ENCODE assay signal across 1 cellular context in genomic region chr19:42254083-42254849, GRCh38.
A peak's percentile ranks its signal among the peaks of the same experiment; 100 is the strongest.
TF ChIP-seq lines count a peak whose summit lies in the region.

No MANE protein-coding gene starts in this region.

TF ChIP-seq in HEK293, 187 proteins besides CTCF, POLR2A, EP300 and RAD21 (continued from another document):
- TF ChIP-seq, protein P1, sequence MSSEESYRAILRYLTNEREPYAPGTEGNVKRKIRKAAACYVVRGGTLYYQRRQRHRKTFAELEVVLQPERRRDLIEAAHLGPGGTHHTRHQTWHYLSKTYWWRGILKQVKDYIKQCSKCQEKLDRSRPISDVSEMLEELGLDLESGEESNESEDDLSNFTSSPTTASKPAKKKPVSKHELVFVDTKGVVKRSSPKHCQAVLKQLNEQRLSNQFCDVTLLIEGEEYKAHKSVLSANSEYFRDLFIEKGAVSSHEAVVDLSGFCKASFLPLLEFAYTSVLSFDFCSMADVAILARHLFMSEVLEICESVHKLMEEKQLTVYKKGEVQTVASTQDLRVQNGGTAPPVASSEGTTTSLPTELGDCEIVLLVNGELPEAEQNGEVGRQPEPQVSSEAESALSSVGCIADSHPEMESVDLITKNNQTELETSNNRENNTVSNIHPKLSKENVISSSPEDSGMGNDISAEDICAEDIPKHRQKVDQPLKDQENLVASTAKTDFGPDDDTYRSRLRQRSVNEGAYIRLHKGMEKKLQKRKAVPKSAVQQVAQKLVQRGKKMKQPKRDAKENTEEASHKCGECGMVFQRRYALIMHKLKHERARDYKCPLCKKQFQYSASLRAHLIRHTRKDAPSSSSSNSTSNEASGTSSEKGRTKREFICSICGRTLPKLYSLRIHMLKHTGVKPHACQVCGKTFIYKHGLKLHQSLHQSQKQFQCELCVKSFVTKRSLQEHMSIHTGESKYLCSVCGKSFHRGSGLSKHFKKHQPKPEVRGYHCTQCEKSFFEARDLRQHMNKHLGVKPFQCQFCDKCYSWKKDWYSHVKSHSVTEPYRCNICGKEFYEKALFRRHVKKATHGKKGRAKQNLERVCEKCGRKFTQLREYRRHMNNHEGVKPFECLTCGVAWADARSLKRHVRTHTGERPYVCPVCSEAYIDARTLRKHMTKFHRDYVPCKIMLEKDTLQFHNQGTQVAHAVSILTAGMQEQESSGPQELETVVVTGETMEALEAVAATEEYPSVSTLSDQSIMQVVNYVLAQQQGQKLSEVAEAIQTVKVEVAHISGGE (tag by site-specific recombination; conservative IDR thresholded peaks at IDR 0.05; ENCODE audit: low read depth), result peak; percentile 40
- TF ChIP-seq, protein P2, sequence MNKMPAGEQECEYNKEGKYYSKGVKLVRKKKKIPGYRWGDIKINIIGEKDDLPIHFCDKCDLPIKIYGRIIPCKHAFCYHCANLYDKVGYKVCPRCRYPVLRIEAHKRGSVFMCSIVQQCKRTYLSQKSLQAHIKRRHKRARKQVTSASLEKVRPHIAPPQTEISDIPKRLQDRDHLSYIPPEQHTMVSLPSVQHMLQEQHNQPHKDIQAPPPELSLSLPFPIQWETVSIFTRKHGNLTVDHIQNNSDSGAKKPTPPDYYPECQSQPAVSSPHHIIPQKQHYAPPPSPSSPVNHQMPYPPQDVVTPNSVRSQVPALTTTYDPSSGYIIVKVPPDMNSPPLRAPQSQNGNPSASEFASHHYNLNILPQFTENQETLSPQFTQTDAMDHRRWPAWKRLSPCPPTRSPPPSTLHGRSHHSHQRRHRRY (tag by site-specific recombination; IDR thresholded peaks at IDR 0.05), result no peak
- TF ChIP-seq KLF7 (tag by site-specific recombination; IDR thresholded peaks at IDR 0.05; ENCODE audit: borderline replicate concordance) (peak; percentile 46; the same call in 1 of the 2 replicates), SP7 (tag by site-specific recombination; IDR thresholded peaks at IDR 0.05) (0 out of 2 replicates have a peak, but pooled peaks have one; percentile 44), ZNF19 (tag by site-specific recombination; IDR thresholded peaks at IDR 0.05; ENCODE audit: low read depth) (no peak), ZNF629 (tag by site-specific recombination; IDR thresholded peaks at IDR 0.05) (0 out of 2 replicates have a peak, but pooled peaks have one; percentile 29), ZNF16 (tag by site-specific recombination; IDR thresholded peaks at IDR 0.05; ENCODE audit: low read depth) (no peak), ZNF529 (tag by site-specific recombination; IDR thresholded peaks at IDR 0.05; ENCODE audit: insufficient replicate concordance) (no peak), ZNF776 (tag by site-specific recombination; IDR thresholded peaks at IDR 0.05; ENCODE audit: borderline replicate concordance) (no peak), ZNF239 (tag by site-specific recombination; IDR thresholded peaks at IDR 0.05) (no peak), ZNF138 (tag by site-specific recombination; IDR thresholded peaks at IDR 0.05; ENCODE audit: borderline replicate concordance) (no peak), ZFP41 (tag by site-specific recombination; IDR thresholded peaks at IDR 0.05; ENCODE audit: borderline replicate concordance) (no peak), ZNF792 (tag by site-specific recombination; IDR thresholded peaks at IDR 0.05) (no peak), ZNF223 (tag by site-specific recombination; IDR thresholded peaks at IDR 0.05) (0 out of 2 replicates have a peak, but pooled peaks have one; percentile 40), ZBTB17 (tag by site-specific recombination; IDR thresholded peaks at IDR 0.05) (peak; percentile 47), ZNF48 (tag by site-specific recombination; IDR thresholded peaks at IDR 0.05) (no peak), PRDM4 (tag by site-specific recombination; IDR thresholded peaks at IDR 0.05) (0 out of 2 replicates have a peak, but pooled peaks have one; percentile 44), ZNF747 (tag by site-specific recombination; IDR thresholded peaks at IDR 0.05) (no peak), FEZF1 (tag by site-specific recombination; IDR thresholded peaks at IDR 0.05) (no peak), ZNF600 (tag by site-specific recombination; IDR thresholded peaks at IDR 0.05) (peak; percentile 69)
- TF ChIP-seq, protein P3, sequence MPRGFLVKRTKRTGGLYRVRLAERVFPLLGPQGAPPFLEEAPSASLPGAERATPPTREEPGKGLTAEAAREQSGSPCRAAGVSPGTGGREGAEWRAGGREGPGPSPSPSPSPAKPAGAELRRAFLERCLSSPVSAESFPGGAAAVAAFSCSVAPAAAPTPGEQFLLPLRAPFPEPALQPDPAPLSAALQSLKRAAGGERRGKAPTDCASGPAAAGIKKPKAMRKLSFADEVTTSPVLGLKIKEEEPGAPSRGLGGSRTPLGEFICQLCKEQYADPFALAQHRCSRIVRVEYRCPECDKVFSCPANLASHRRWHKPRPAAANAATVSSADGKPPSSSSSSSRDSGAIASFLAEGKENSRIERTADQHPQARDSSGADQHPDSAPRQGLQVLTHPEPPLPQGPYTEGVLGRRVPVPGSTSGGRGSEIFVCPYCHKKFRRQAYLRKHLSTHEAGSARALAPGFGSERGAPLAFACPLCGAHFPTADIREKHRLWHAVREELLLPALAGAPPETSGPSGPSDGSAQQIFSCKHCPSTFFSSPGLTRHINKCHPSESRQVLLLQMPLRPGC (tag by site-specific recombination; IDR thresholded peaks at IDR 0.05), result no peak
- TF ChIP-seq, protein P4, sequence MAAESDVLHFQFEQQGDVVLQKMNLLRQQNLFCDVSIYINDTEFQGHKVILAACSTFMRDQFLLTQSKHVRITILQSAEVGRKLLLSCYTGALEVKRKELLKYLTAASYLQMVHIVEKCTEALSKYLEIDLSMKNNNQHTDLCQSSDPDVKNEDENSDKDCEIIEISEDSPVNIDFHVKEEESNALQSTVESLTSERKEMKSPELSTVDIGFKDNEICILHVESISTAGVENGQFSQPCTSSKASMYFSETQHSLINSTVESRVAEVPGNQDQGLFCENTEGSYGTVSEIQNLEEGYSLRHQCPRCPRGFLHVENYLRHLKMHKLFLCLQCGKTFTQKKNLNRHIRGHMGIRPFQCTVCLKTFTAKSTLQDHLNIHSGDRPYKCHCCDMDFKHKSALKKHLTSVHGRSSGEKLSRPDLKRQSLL (tag by site-specific recombination; IDR thresholded peaks at IDR 0.05), result no peak
- TF ChIP-seq, protein P5, sequence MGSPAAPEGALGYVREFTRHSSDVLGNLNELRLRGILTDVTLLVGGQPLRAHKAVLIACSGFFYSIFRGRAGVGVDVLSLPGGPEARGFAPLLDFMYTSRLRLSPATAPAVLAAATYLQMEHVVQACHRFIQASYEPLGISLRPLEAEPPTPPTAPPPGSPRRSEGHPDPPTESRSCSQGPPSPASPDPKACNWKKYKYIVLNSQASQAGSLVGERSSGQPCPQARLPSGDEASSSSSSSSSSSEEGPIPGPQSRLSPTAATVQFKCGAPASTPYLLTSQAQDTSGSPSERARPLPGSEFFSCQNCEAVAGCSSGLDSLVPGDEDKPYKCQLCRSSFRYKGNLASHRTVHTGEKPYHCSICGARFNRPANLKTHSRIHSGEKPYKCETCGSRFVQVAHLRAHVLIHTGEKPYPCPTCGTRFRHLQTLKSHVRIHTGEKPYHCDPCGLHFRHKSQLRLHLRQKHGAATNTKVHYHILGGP (tag by site-specific recombination; IDR thresholded peaks at IDR 0.05), result no peak
